ENCODE assay signal across 8 cellular contexts in genomic region chr20:62063981-62064787, GRCh38. TPM values are rescaled to one million over a fixed set of nuclear protein-coding genes. Genes with fewer than 3 reads are reported as not detected.
A peak's percentile ranks its signal among the peaks of the same experiment; 100 is the strongest.
DNase-seq lines count a peak whose midpoint lies in the region; ATAC-seq and TF ChIP-seq lines count a peak whose summit lies in the region.

No MANE protein-coding gene starts in this region.

- H3K36me3 Mint-ChIP-seq in glutamatergic neuron (ENCODE audit: unreplicated experiment) (no peaks in the 10 kb centered on the region), progenitor cell of endocrine pancreas (ENCODE audit: insufficient read depth) (peaks cover 3% of the 10 kb centered on the region)

- peak overlapping the region; percentile 65 for H3K27ac ChIP-seq in VCaP

- TF ChIP-seq CTCF in VCaP (conservative IDR thresholded peaks at IDR 0.05) (no peak), glutamatergic neuron (IDR thresholded peaks at IDR 0.05; ENCODE audit: partially characterized antibody, unreplicated experiment) (no peak), progenitor cell of endocrine pancreas (IDR thresholded peaks at IDR 0.05; ENCODE audit: unreplicated experiment) (no peak)

- H3K4me3 Mint-ChIP-seq in glutamatergic neuron (ENCODE audit: unreplicated experiment) (peak overlapping the region; percentile 74), progenitor cell of endocrine pancreas (ENCODE audit: low read depth) (peak overlapping the region; percentile 80)

- H3K4me1 ChIP-seq in ES-I3 (ENCODE audit: insufficient read depth, low read length), result peaks cover 8% of the 10 kb centered on the region; the same call in 1 of the 2 replicates

- H3K27ac Mint-ChIP-seq in glutamatergic neuron (ENCODE audit: unreplicated experiment) (peak overlapping the region; percentile 55), progenitor cell of endocrine pancreas (peak overlapping the region; percentile 93)

- H3K27me3 Mint-ChIP-seq in glutamatergic neuron (ENCODE audit: unreplicated experiment), result peaks cover 7% of the 10 kb centered on the region
- no peaks in the 10 kb centered on the region for H3K27me3 Mint-ChIP-seq in progenitor cell of endocrine pancreas

- no peaks in the 10 kb centered on the region for H3K36me3 ChIP-seq in ES-I3 (ENCODE audit: insufficient read depth, low read length)

- no peak for ATAC-seq in GM21576 (IDR thresholded peaks at IDR 0.05; ENCODE audit: unreplicated experiment)

- H3K4me1 Mint-ChIP-seq in glutamatergic neuron (ENCODE audit: low read depth, unreplicated experiment) (peaks cover 32% of the 10 kb centered on the region), progenitor cell of endocrine pancreas (ENCODE audit: low read depth) (peaks cover 38% of the 10 kb centered on the region)

- H3K9me3 ChIP-seq in ES-I3 (ENCODE audit: control insufficient read depth, insufficient read depth, low read length), result no peaks in the 10 kb centered on the region

- H3K9me3 Mint-ChIP-seq in glutamatergic neuron (ENCODE audit: unreplicated experiment) (peaks cover 17% of the 10 kb centered on the region), progenitor cell of endocrine pancreas (ENCODE audit: low read depth) (no peaks in the 10 kb centered on the region)

- H3K9ac ChIP-seq in ES-I3 (ENCODE audit: low read depth, low read length), result peak overlapping the region; percentile 39; the same call in 1 of the 2 replicates

- DNase-seq in glutamatergic neuron (peak; percentile 50), progenitor cell of endocrine pancreas (ENCODE audit: low spot score, unreplicated experiment) (peak; percentile 45), NCI-H1694 treated with DMSO at 0.1 percent for 48 hours (lab: John Stamatoyannopoulos, UW) (no peak), NCI-H69 (lab: John Stamatoyannopoulos, UW) (no peak)
- no peak for DNase-seq in activated naive CD4-positive, alpha-beta T cell treated with Interleukin-2 at 50 U/mL for 16 hours

RNA-seq across cellular contexts. Expression of gene TAF4, which starts 1.5 kb away (rescaled TPM):
- total RNA-seq in glutamatergic neuron (ENCODE audit: unreplicated experiment) (20.0 TPM), progenitor cell of endocrine pancreas (34.7 and 35.9 TPM in 2 replicates)

RNA-seq across cellular contexts. Expression of gene LSM14B, which starts 58.1 kb away (rescaled TPM):
- total RNA-seq in glutamatergic neuron (ENCODE audit: unreplicated experiment) (73.6 TPM), progenitor cell of endocrine pancreas (81.1 and 84.3 TPM in 2 replicates)

Comparison
In these comparisons a context has a peak if more than half of its experiments do, and no peak if none do; other contexts are left out.
1. DNase-seq: peak in glutamatergic neuron (single experiment) and progenitor cell of endocrine pancreas (single experiment); none in NCI-H1694 treated with DMSO at 0.1 percent for 48 hours (single experiment), NCI-H69 (single experiment) and activated naive CD4-positive, alpha-beta T cell treated with Interleukin-2 at 50 U/mL for 16 hours (single experiment).